1 cellular context compared by ENCODE assay signal in genomic region chr2:45275235-45275805, GRCh38.
TF ChIP-seq lines count a peak whose summit lies in the region.

No MANE protein-coding gene starts in this region.

TF ChIP-seq in HepG2, 621 proteins besides CTCF, POLR2A, EP300 and RAD21 (continued from another document):
- TF ChIP-seq, protein P1, sequence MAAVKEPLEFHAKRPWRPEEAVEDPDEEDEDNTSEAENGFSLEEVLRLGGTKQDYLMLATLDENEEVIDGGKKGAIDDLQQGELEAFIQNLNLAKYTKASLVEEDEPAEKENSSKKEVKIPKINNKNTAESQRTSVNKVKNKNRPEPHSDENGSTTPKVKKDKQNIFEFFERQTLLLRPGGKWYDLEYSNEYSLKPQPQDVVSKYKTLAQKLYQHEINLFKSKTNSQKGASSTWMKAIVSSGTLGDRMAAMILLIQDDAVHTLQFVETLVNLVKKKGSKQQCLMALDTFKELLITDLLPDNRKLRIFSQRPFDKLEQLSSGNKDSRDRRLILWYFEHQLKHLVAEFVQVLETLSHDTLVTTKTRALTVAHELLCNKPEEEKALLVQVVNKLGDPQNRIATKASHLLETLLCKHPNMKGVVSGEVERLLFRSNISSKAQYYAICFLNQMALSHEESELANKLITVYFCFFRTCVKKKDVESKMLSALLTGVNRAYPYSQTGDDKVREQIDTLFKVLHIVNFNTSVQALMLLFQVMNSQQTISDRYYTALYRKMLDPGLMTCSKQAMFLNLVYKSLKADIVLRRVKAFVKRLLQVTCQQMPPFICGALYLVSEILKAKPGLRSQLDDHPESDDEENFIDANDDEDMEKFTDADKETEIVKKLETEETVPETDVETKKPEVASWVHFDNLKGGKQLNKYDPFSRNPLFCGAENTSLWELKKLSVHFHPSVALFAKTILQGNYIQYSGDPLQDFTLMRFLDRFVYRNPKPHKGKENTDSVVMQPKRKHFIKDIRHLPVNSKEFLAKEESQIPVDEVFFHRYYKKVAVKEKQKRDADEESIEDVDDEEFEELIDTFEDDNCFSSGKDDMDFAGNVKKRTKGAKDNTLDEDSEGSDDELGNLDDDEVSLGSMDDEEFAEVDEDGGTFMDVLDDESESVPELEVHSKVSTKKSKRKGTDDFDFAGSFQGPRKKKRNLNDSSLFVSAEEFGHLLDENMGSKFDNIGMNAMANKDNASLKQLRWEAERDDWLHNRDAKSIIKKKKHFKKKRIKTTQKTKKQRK (IDR thresholded peaks at IDR 0.05; ENCODE audit: low read length), result no peak
- no peak for TF ChIP-seq ZNF615 (CRISPR knock-in tag; IDR thresholded peaks at IDR 0.05; ENCODE audit: borderline replicate concordance)
- TF ChIP-seq U2AF2 (IDR thresholded peaks at IDR 0.05; ENCODE audit: low read depth, low read length), result no peak
- no peak for TF ChIP-seq NR0B2 (CRISPR knock-in tag; IDR thresholded peaks at IDR 0.05)
- TF ChIP-seq ELF3 (CRISPR knock-in tag; IDR thresholded peaks at IDR 0.05), result peak; percentile 28; the same call in 1 of the 2 replicates
- peak; percentile 38; the same call in 1 of the 2 replicates for TF ChIP-seq TARDBP (CRISPR knock-in tag; IDR thresholded peaks at IDR 0.05)
- TF ChIP-seq FOXO4 (CRISPR knock-in tag; conservative IDR thresholded peaks at IDR 0.05), result 0 out of 2 replicates have a peak, but pooled peaks have one; percentile 7
- TF ChIP-seq SIX4 (CRISPR knock-in tag; IDR thresholded peaks at IDR 0.05), result no peak
- no peak for TF ChIP-seq PCBP2 (optimal IDR thresholded peaks at IDR 0.05; ENCODE audit: low read depth, low read length, poor library complexity, severe bottlenecking)
- TF ChIP-seq FOSL1 (CRISPR knock-in tag; IDR thresholded peaks at IDR 0.05; ENCODE audit: borderline replicate concordance), result peak; percentile 48; the same call in 1 of the 2 replicates
- no peak for TF ChIP-seq ZNF121 (CRISPR knock-in tag; IDR thresholded peaks at IDR 0.05)
- no peak for TF ChIP-seq REPIN1 (CRISPR knock-in tag; IDR thresholded peaks at IDR 0.05; ENCODE audit: borderline replicate concordance, low read depth)
- TF ChIP-seq, protein P2, sequence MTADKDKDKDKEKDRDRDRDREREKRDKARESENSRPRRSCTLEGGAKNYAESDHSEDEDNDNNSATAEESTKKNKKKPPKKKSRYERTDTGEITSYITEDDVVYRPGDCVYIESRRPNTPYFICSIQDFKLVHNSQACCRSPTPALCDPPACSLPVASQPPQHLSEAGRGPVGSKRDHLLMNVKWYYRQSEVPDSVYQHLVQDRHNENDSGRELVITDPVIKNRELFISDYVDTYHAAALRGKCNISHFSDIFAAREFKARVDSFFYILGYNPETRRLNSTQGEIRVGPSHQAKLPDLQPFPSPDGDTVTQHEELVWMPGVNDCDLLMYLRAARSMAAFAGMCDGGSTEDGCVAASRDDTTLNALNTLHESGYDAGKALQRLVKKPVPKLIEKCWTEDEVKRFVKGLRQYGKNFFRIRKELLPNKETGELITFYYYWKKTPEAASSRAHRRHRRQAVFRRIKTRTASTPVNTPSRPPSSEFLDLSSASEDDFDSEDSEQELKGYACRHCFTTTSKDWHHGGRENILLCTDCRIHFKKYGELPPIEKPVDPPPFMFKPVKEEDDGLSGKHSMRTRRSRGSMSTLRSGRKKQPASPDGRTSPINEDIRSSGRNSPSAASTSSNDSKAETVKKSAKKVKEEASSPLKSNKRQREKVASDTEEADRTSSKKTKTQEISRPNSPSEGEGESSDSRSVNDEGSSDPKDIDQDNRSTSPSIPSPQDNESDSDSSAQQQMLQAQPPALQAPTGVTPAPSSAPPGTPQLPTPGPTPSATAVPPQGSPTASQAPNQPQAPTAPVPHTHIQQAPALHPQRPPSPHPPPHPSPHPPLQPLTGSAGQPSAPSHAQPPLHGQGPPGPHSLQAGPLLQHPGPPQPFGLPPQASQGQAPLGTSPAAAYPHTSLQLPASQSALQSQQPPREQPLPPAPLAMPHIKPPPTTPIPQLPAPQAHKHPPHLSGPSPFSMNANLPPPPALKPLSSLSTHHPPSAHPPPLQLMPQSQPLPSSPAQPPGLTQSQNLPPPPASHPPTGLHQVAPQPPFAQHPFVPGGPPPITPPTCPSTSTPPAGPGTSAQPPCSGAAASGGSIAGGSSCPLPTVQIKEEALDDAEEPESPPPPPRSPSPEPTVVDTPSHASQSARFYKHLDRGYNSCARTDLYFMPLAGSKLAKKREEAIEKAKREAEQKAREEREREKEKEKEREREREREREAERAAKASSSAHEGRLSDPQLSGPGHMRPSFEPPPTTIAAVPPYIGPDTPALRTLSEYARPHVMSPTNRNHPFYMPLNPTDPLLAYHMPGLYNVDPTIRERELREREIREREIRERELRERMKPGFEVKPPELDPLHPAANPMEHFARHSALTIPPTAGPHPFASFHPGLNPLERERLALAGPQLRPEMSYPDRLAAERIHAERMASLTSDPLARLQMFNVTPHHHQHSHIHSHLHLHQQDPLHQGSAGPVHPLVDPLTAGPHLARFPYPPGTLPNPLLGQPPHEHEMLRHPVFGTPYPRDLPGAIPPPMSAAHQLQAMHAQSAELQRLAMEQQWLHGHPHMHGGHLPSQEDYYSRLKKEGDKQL (CRISPR knock-in tag; IDR thresholded peaks at IDR 0.05; ENCODE audit: low read depth), result no peak
- TF ChIP-seq TEAD3 (CRISPR knock-in tag; optimal IDR thresholded peaks at IDR 0.05; ENCODE audit: borderline replicate concordance), result peak; percentile 76
- no peak for TF ChIP-seq PHF8 (CRISPR knock-in tag; IDR thresholded peaks at IDR 0.05)
- TF ChIP-seq PHB2 (IDR thresholded peaks at IDR 0.05; ENCODE audit: partially characterized antibody), result no peak
- TF ChIP-seq GATAD2A (CRISPR knock-in tag; IDR thresholded peaks at IDR 0.05), result peak; percentile 39
